In the genomic region with DNA sequence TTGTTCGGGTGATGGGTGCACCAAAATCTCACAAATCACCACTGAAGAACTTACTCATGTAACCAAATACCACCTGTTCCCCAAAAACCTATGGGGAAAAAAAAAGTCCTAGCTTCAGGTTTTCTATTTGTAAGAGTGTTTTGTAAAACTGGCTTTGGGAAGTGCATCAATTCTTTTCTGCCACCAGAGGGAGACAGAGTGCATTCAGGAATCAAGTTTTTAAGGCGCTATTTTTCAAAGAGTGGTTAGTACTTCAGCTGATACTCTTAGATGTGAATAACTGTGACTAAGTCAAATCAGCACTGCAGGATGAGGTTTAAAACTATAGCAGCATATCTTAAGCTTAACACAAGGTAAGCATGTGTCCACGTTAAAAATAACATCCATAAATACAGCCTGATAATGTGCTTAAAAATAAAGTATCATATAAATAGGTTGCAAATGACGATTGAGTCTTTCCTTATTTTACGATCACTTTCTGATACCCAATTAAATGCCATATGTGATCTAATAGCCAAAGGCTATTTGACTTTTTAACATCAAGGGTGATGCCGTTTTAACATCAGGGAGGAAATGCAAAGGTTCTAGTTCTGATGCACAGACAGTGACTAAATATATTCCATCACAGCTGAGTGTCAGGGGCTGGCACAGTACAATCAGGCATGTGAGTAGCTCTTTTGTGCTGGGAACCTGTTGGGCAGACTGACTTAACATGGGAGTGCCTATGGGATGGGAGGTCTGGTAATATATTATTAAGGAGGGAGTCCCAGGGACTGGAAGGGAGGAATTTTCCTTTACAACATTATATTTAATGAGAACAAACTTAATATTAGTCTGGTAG, we compare ENCODE assay signal across 9 cellular contexts. TPM values are rescaled to one million over a fixed set of nuclear protein-coding genes. Genes with fewer than 3 reads are reported as not detected.
DNase-seq lines count a peak whose midpoint lies in the region; TF ChIP-seq lines count a peak whose summit lies in the region.
"Had no signal": no experiment of that assay in that cellular context is flagged by ENCODE, and none has a peak within 500 bp of the region (broad histone marks: within the 10 kb centered on the region; RNA-seq: fewer than 3 reads in every experiment).

No MANE protein-coding gene starts in this region.

- TF ChIP-seq EP300 in esophagus muscularis mucosa (IDR thresholded peaks at IDR 0.05), result no peak

- H3K9me3 ChIP-seq in esophagus muscularis mucosa, result no peaks in the 10 kb centered on the region

- H3K4me1 ChIP-seq in esophagus muscularis mucosa, result peaks cover 0 to 15% (median 1%) of the 10 kb centered on the region in 4 donors

- H3K9me3 Mint-ChIP-seq in HFFc6 (no peaks in the 10 kb centered on the region), neural crest cell (no peaks in the 10 kb centered on the region)
- H3K9me3 Mint-ChIP-seq: CD8-positive, alpha-beta memory T cell had no signal

- DNase-seq in NCI-H1105 treated with DMSO at 0.1 percent for 48 hours (lab: John Stamatoyannopoulos, UW) (peak; percentile 28), NCI-H1105 (lab: John Stamatoyannopoulos, UW) (no peak), HFFc6 (peak; percentile 50), SK-N-DZ (ENCODE audit: low spot score) (peak; percentile 29), esophagus muscularis mucosa (ENCODE audit: extremely low spot score) (no peak), neural crest cell (ENCODE audit: low read depth, low spot score) (no peak), DMS153 (lab: John Stamatoyannopoulos, UW) (no peak), GF-D8 (lab: John Stamatoyannopoulos, UW) (no peak)

- H3K36me3 ChIP-seq in esophagus muscularis mucosa, result no peaks in the 10 kb centered on the region

- H3K4me1 Mint-ChIP-seq in HFFc6 (ENCODE audit: low read depth) (peaks cover 32% of the 10 kb centered on the region), neural crest cell (peaks cover 27% of the 10 kb centered on the region)
- H3K4me1 Mint-ChIP-seq: CD8-positive, alpha-beta memory T cell had no signal

- 49% methylated on average over 6 of the region's 6 CpGs for WGBS in esophagus muscularis mucosa

- H3K4me3 ChIP-seq in esophagus muscularis mucosa, result no peak overlapping the region

- TF ChIP-seq CTCF in HFFc6 (IDR thresholded peaks at IDR 0.05), result peak; percentile 97
- peak; percentile 69 to 89 (median 81) for TF ChIP-seq CTCF in esophagus muscularis mucosa (IDR thresholded peaks at IDR 0.05)
- peak; percentile 89 for TF ChIP-seq CTCF in neural crest cell (conservative IDR thresholded peaks at IDR 0.05)

- H3K36me3 Mint-ChIP-seq in HFFc6 (ENCODE audit: low read depth) (no peaks in the 10 kb centered on the region), neural crest cell (ENCODE audit: low read depth) (no peaks in the 10 kb centered on the region)
- H3K36me3 Mint-ChIP-seq: CD8-positive, alpha-beta memory T cell had no signal

- H3K4me3 Mint-ChIP-seq in HFFc6 (no peak overlapping the region), neural crest cell (no peak overlapping the region)
- H3K4me3 Mint-ChIP-seq: CD8-positive, alpha-beta memory T cell had no signal

- no peak overlapping the region for H3K27ac ChIP-seq in esophagus muscularis mucosa (replicated peaks in 1 of 4)

- H3K27me3 ChIP-seq in esophagus muscularis mucosa, result no peaks in the 10 kb centered on the region

- no peak overlapping the region for H3K27ac Mint-ChIP-seq in HFFc6
- no peak overlapping the region for H3K27ac Mint-ChIP-seq in neural crest cell (ENCODE audit: unreplicated experiment)
- H3K27ac Mint-ChIP-seq: CD8-positive, alpha-beta memory T cell had no signal

- intact Hi-C loops in esophagus muscularis mucosa (cut with DNase I), result no loop called here

- H3K27me3 Mint-ChIP-seq in HFFc6 (ENCODE audit: insufficient read depth) (peaks cover 15% of the 10 kb centered on the region), neural crest cell (ENCODE audit: low read depth) (peaks cover 11% of the 10 kb centered on the region)

- no peak for TF ChIP-seq POLR2A in esophagus muscularis mucosa (IDR thresholded peaks at IDR 0.05; ENCODE audit: low read depth)

RNA-seq across cellular contexts. Expression of gene LYZL2, which starts 10.6 kb away (rescaled TPM):
- total RNA-seq in HFFc6 (2021; fragmentation: NEBNext Ultra II Directional; extraction: Animal tissue kit (Norgen Biotek cat#: 25700)), result not detected
- not detected in 2 replicates for polyA plus RNA-seq in SK-N-DZ (2014; cell fraction: cytosol; rRNA removed)
- not detected in 2 replicates for polyA plus RNA-seq in SK-N-DZ (2014; cell fraction: nucleus; rRNA removed)
- total RNA-seq in esophagus muscularis mucosa, result not detected
- not detected in 2 replicates for total RNA-seq in neural crest cell
- total RNA-seq: CD8-positive, alpha-beta memory T cell had no signal
- polyA plus RNA-seq: CD8-positive, alpha-beta memory T cell had no signal

Comparison
In these comparisons a context has a peak if more than half of its experiments do, and no peak if none do; other contexts are left out.
1. DNase-seq: peak in NCI-H1105 treated with DMSO at 0.1 percent for 48 hours (single experiment), HFFc6 (single experiment) and SK-N-DZ (single experiment); none in NCI-H1105 (single experiment), esophagus muscularis mucosa (single experiment), neural crest cell (single experiment), DMS153 (single experiment) and GF-D8 (single experiment).
2. Peak in every context shown above with its lines, with median percentiles within 50 percentile points of each other: CTCF ChIP-seq.